Comparison of ENCODE assay signal across 8 cellular contexts in genomic region chr1:15834406-15835204, GRCh38. TPM values are rescaled to one million over a fixed set of nuclear protein-coding genes. Genes with fewer than 3 reads are reported as not detected.
A peak's percentile ranks its signal among the peaks of the same experiment; 100 is the strongest.
DNase-seq lines count a peak whose midpoint lies in the region; ATAC-seq and TF ChIP-seq lines count a peak whose summit lies in the region.

No MANE protein-coding gene starts in this region.

- H3K36me3 ChIP-seq in duodenal mucosa (ENCODE audit: control insufficient read depth in 1 of 2, insufficient read depth in 2 of 2, low read length in 2 of 2) (no peaks in the 10 kb centered on the region), lung (ENCODE audit: control insufficient read depth in 2 of 2, insufficient read depth in 2 of 2, low read length in 2 of 2) (no peaks in the 10 kb centered on the region)

- H3K9me3 ChIP-seq in duodenal mucosa (ENCODE audit: control insufficient read depth in 1 of 2, low read length in 2 of 2) (no peaks in the 10 kb centered on the region), lung (ENCODE audit: control insufficient read depth in 2 of 2, insufficient read depth in 1 of 2, low read length in 1 of 2) (no peaks in the 10 kb centered on the region)

- peak overlapping the region; percentile 97 to 99 (median 98) for H3K27ac Mint-ChIP-seq in CD14-positive monocyte
- H3K27ac Mint-ChIP-seq in activated CD4-positive, alpha-beta memory T cell treated with anti-CD3 and anti-CD28 coated beads, Interleukin-2, amount 10 ng/mL, durations not matched to agents 7 days and 5 days: peak overlapping the region; percentile 94

- peaks cover 5 to 6% of the 10 kb centered on the region in 2 donors for H3K36me3 Mint-ChIP-seq in CD14-positive monocyte
- peaks cover 13% of the 10 kb centered on the region for H3K36me3 Mint-ChIP-seq in activated CD4-positive, alpha-beta memory T cell treated with anti-CD3 and anti-CD28 coated beads, Interleukin-2, amount 10 ng/mL, durations not matched to agents 7 days and 5 days (ENCODE audit: low read depth)

- WGBS in lung, 2 donors: 0% methylated on average over 73 to 77 of the region's 77 CpGs

- POLR2A ChIA-PET in activated CD4-positive, alpha-beta memory T cell treated with anti-CD3 and anti-CD28 coated beads, Interleukin-2, amount 10 ng/mL, durations not matched to agents 7 days and 5 days (lab: Charles Lee): interaction anchor here (0.8 to 6.6 kb wide), 20 partner anchors 11 to 606 kb away, joined by 3 to 235 read pairs (median 4); partner anchors contain the start of genes FBXO42, NECAP2, PLEKHM2 and SPEN

- H3K9me3 Mint-ChIP-seq in CD14-positive monocyte: peaks cover 0 to 1% (median 0%) of the 10 kb centered on the region in 7 donors
- no peaks in the 10 kb centered on the region for H3K9me3 Mint-ChIP-seq in activated CD4-positive, alpha-beta memory T cell treated with anti-CD3 and anti-CD28 coated beads, Interleukin-2, amount 10 ng/mL, durations not matched to agents 7 days and 5 days

- TF ChIP-seq CTCF in CD14-positive monocyte (IDR thresholded peaks at IDR 0.05) (no peak), lung (IDR thresholded peaks at IDR 0.05; ENCODE audit: control extremely low read depth, extremely low read depth) (no peak)

- H3K27me3 Mint-ChIP-seq in CD14-positive monocyte (ENCODE audit: low read depth in 3 of 3): no peaks in the 10 kb centered on the region
- H3K27me3 Mint-ChIP-seq in activated CD4-positive, alpha-beta memory T cell treated with anti-CD3 and anti-CD28 coated beads, Interleukin-2, amount 10 ng/mL, durations not matched to agents 7 days and 5 days: no peaks in the 10 kb centered on the region

- H3K27ac ChIP-seq in duodenal mucosa (ENCODE audit: low read depth, low read length): peak overlapping the region; percentile 100
- peak overlapping the region; percentile 90 to 99 for H3K27ac ChIP-seq in lung (ENCODE audit: low read depth in 1 of 2, low read length in 1 of 2)

- DNase-seq in CD14-positive monocyte (ENCODE audit: low spot score) (peak; percentile 76), NCI-H82 treated with DMSO at 0.1 percent for 48 hours (lab: John Stamatoyannopoulos, UW; ENCODE audit: unreplicated experiment) (peak; percentile 89), lung (ENCODE audit: low spot score) (peak; percentile 87)
- DNase-seq in activated CD4-positive, alpha-beta memory T cell treated with anti-CD3 and anti-CD28 coated beads, Interleukin-2, amount 10 ng/mL, durations not matched to agents 7 days and 5 days: peak; percentile 91
- peak; percentile 76 to 89 (median 80) for DNase-seq in stimulated activated CD4-positive, alpha-beta T cell treated with anti-CD3 and anti-CD28 coated beads, TNF-alpha, amount 100 ng/mL, for 24 hours (ENCODE audit: low read depth in 3 of 3)

- intact Hi-C loops in CD14-positive monocyte (cut with micrococcal nuclease): loop anchor here (1.0 to 5.0 kb wide), 3 partner anchors 13 to 53 kb away; partner anchors contain the start of gene SPEN (in 1 of the 2)

- peak; percentile 49 for ATAC-seq in GM19452 (IDR thresholded peaks at IDR 0.05; ENCODE audit: unreplicated experiment)
- peak; percentile 41 for ATAC-seq in HG03571 (IDR thresholded peaks at IDR 0.05; ENCODE audit: unreplicated experiment)
- ATAC-seq in lung (ENCODE audit: insufficient read depth, low FRiP score): peak; percentile 81

- CTCF ChIA-PET in activated CD4-positive, alpha-beta memory T cell treated with anti-CD3 and anti-CD28 coated beads, Interleukin-2, amount 10 ng/mL, durations not matched to agents 7 days and 5 days (lab: Charles Lee): interaction anchor here (0.7 to 2.6 kb wide), 5 partner anchors 9 to 60 kb away, joined by 3 to 32 read pairs (median 17); partner anchors contain the start of gene SPEN

- peaks cover 55% of the 10 kb centered on the region for H3K4me1 Mint-ChIP-seq in CD14-positive monocyte
- H3K4me1 Mint-ChIP-seq in activated CD4-positive, alpha-beta memory T cell treated with anti-CD3 and anti-CD28 coated beads, Interleukin-2, amount 10 ng/mL, durations not matched to agents 7 days and 5 days: peaks cover 44% of the 10 kb centered on the region

- H3K27me3 ChIP-seq in duodenal mucosa (ENCODE audit: control insufficient read depth in 1 of 2, insufficient read depth in 2 of 2, low read length in 2 of 2): no peaks in the 10 kb centered on the region
- H3K27me3 ChIP-seq in lung (ENCODE audit: control insufficient read depth, insufficient read depth): no peaks in the 10 kb centered on the region

- H3K4me3 ChIP-seq in duodenal mucosa (ENCODE audit: low read depth in 1 of 2, low read length in 2 of 2) (peak overlapping the region; percentile 90 to 98), lung (peak overlapping the region; percentile 65)

- peak overlapping the region; percentile 98 to 100 for H3K9ac ChIP-seq in duodenal mucosa (ENCODE audit: low read depth in 1 of 2, low read length in 2 of 2)

- H3K4me1 ChIP-seq in duodenal mucosa (ENCODE audit: control insufficient read depth in 1 of 2, insufficient read depth in 2 of 2, low read length in 2 of 2): peaks cover 0 to 12% of the 10 kb centered on the region in 2 donors
- H3K4me1 ChIP-seq in lung (ENCODE audit: control insufficient read depth in 2 of 2, insufficient read depth in 2 of 2, low read length in 2 of 2): peaks cover 0 to 5% of the 10 kb centered on the region in 2 donors

- H3K4me3 Mint-ChIP-seq in CD14-positive monocyte: peak overlapping the region; percentile 94
- peak overlapping the region; percentile 86 for H3K4me3 Mint-ChIP-seq in activated CD4-positive, alpha-beta memory T cell treated with anti-CD3 and anti-CD28 coated beads, Interleukin-2, amount 10 ng/mL, durations not matched to agents 7 days and 5 days

RNA-seq across cellular contexts. Expression of gene SPEN, which starts 12.9 kb away (rescaled TPM):
- polyA plus RNA-seq in CD14-positive monocyte (1 to 10 TPM; 3.1 to 6.1 TPM), lung (10 to 100 TPM; 10.7 to 23.5 TPM)
- 10 to 100 TPM; 52.1 to 52.5 TPM for total RNA-seq in activated CD4-positive, alpha-beta memory T cell treated with anti-CD3 and anti-CD28 coated beads, Interleukin-2, amount 10 ng/mL, durations not matched to agents 7 days and 5 days
- 10 to 100 TPM; 50.0 to 82.3 TPM for total RNA-seq in lung

RNA-seq across cellular contexts. Expression of gene UQCRHL, which starts 27.2 kb away (rescaled TPM):
- 1 to 10 TPM; 1.0 TPM for polyA plus RNA-seq in CD14-positive monocyte
- 1 to 10 TPM; 1.5 to 1.6 TPM for total RNA-seq in activated CD4-positive, alpha-beta memory T cell treated with anti-CD3 and anti-CD28 coated beads, Interleukin-2, amount 10 ng/mL, durations not matched to agents 7 days and 5 days
- 1 to 10 TPM; 1.1 to 4.6 TPM for total RNA-seq in lung
- 1 to 10 TPM; 1.6 to 1.8 TPM for polyA plus RNA-seq in lung

Comparison
In these comparisons a context has a peak if more than half of its experiments do, and no peak if none do; other contexts are left out.
1. Peak in every context shown above with its lines: DNase-seq, ATAC-seq, H3K4me3 ChIP-seq and H3K27ac ChIP-seq.